9 cellular contexts compared by ENCODE assay signal in the genomic region with DNA sequence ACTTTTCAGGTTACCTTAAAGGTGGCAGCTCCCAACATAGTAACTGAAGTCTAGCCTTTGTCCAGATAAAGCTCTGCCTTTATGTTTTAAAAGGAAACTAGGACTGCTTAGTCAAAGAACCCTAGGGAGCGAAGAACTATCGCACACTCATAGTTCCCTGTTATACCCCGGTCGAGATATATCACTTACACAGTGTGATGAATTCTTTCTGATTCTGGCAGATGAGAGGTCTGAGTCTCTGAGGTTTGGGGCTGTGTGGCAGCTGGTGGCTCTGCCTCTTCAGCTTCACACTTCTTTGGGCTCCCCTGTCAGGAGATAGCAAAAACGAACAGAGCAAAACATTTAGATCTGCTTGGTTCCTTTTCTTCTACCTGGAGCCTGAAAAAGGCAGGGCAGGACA. TPM values are rescaled to one million over a fixed set of nuclear protein-coding genes. Genes with fewer than 3 reads are reported as not detected.
A peak's percentile ranks its signal among the peaks of the same experiment; 100 is the strongest.
DNase-seq lines count a peak whose midpoint lies in the region; ATAC-seq, FAIRE-seq and TF ChIP-seq lines count a peak whose summit lies in the region.
"Had no signal": no experiment of that assay in that cellular context is flagged by ENCODE, and none has a peak within 500 bp of the region (broad histone marks: within the 10 kb centered on the region; RNA-seq: fewer than 3 reads in every experiment).

No MANE protein-coding gene starts in this region.

- no peaks in the 10 kb centered on the region for H3K9me3 Mint-ChIP-seq in IgD-negative memory B cell
- no peaks in the 10 kb centered on the region for H3K9me3 Mint-ChIP-seq in dendritic cell treated with granulocyte-macrophage colony-stimulating factor and Interleukin-4, amounts not matched to agents 40 ng/mL and 50 ng/mL, for 4 days
- H3K9me3 Mint-ChIP-seq in osteocyte (ENCODE audit: unreplicated experiment): no peaks in the 10 kb centered on the region
- no peaks in the 10 kb centered on the region; a peak in 1 of 5 replicates for H3K9me3 Mint-ChIP-seq in H9

- H3K27ac ChIP-seq in A549 (peak overlapping the region; percentile 71 to 86), H9 (ENCODE audit: insufficient read length, low read depth, low read length) (no peak overlapping the region)

- H3K4me3 ChIP-seq in A549: no peak overlapping the region

- no peak overlapping the region for H3K4ac ChIP-seq in H9 (ENCODE audit: low read depth, low read length)

- H3K4me1 ChIP-seq in A549 (peaks cover 44% of the 10 kb centered on the region), H9 (ENCODE audit: insufficient read depth, low read length) (no peaks in the 10 kb centered on the region)

- WGBS in A549 (ENCODE audit: missing lambda C conversion rate): 73% methylated on average over 5 of the region's 5 CpGs
- no CpG with 5 or more reads among the region's 5 CpGs for WGBS in H9 (ENCODE audit: extremely low coverage, insufficient read length, low lambda C conversion rate)

- H3K27me3 Mint-ChIP-seq in IgD-negative memory B cell: no peaks in the 10 kb centered on the region
- no peaks in the 10 kb centered on the region for H3K27me3 Mint-ChIP-seq in dendritic cell treated with granulocyte-macrophage colony-stimulating factor and Interleukin-4, amounts not matched to agents 40 ng/mL and 50 ng/mL, for 4 days
- no peaks in the 10 kb centered on the region for H3K27me3 Mint-ChIP-seq in osteocyte (ENCODE audit: unreplicated experiment)
- H3K27me3 Mint-ChIP-seq in H9 (ENCODE audit: low read depth): no peaks in the 10 kb centered on the region

- H2BK15ac ChIP-seq in H9 (ENCODE audit: low read depth, low read length): no peak overlapping the region

- no peak overlapping the region for H3K56ac ChIP-seq in H9 (ENCODE audit: insufficient read length, low read depth, low read length)

- no peak overlapping the region for H4K5ac ChIP-seq in H9 (ENCODE audit: insufficient read length, low read depth, low read length)

- H3K27me3 ChIP-seq in H9 (ENCODE audit: insufficient read depth, low read length): no peaks in the 10 kb centered on the region

- POLR2A ChIA-PET in A549 (lab: Yijun Ruan, JAX): interaction anchor here (3.5 kb wide), 1 partner anchor 17 kb away, joined by 29 read pairs; a partner anchor contains a TSS

- H3K36me3 Mint-ChIP-seq in IgD-negative memory B cell (no peaks in the 10 kb centered on the region), osteocyte (ENCODE audit: unreplicated experiment) (peaks cover 52% of the 10 kb centered on the region), H9 (ENCODE audit: insufficient read depth in 1 of 3, low read depth in 3 of 3) (peaks cover 52 to 92% (median 85%) of the 10 kb centered on the region in 3 experiments; a peak in 6 of 7 replicates)
- peaks cover 90% of the 10 kb centered on the region for H3K36me3 Mint-ChIP-seq in dendritic cell treated with granulocyte-macrophage colony-stimulating factor and Interleukin-4, amounts not matched to agents 40 ng/mL and 50 ng/mL, for 4 days (ENCODE audit: low read depth)

- TF ChIP-seq EP300 in A549 (IDR thresholded peaks at IDR 0.05): no peak

- H2BK20ac ChIP-seq in H9 (ENCODE audit: low read depth, low read length, poor library complexity, severe bottlenecking): no peak overlapping the region

- H4K91ac ChIP-seq in H9 (ENCODE audit: insufficient read length, low read depth, low read length): no peak overlapping the region

- no peak overlapping the region for H3T11ph ChIP-seq in H9 (ENCODE audit: low read length)

- no peak overlapping the region for H3K14ac ChIP-seq in H9 (ENCODE audit: insufficient read depth, low read length)

- H3K9ac ChIP-seq in H9 (ENCODE audit: extremely low read depth, insufficient read length, low read length): no peak overlapping the region

- TF ChIP-seq CTCF in A549 (IDR thresholded peaks at IDR 0.05) (no peak), osteocyte (IDR thresholded peaks at IDR 0.05) (no peak), H9 (conservative IDR thresholded peaks at IDR 0.05) (no peak)

- H4K8ac ChIP-seq in H9 (replicated peaks; ENCODE audit: insufficient read length, low read depth, low read length): no peak overlapping the region

- H2BK120ac ChIP-seq in H9 (ENCODE audit: low read depth, low read length, poor library complexity, severe bottlenecking): no peak overlapping the region

- no peaks in the 10 kb centered on the region for H3K79me1 ChIP-seq in H9 (ENCODE audit: insufficient read depth, low read depth, low read length, poor library complexity, severe bottlenecking)

- H2AK5ac ChIP-seq in H9 (ENCODE audit: insufficient read length, low read length): no peak overlapping the region

- no peak overlapping the region for H2BK12ac ChIP-seq in H9 (ENCODE audit: insufficient read length, low read depth, low read length)

- CTCF ChIA-PET in A549 (lab: Yijun Ruan, JAX): interaction anchor here (1.1 to 9.2 kb wide), 17 partner anchors 8 to 217 kb away, joined by 3 to 141 read pairs (median 21); a partner anchor contains a TSS

- no peaks in the 10 kb centered on the region for H3K79me2 ChIP-seq in H9 (ENCODE audit: insufficient read depth, low read length)

- TF ChIP-seq POLR2A in A549 (IDR thresholded peaks at IDR 0.05; ENCODE audit: low read length): no peak

- FAIRE-seq in A549 (lab: Jason Lieb, UNC): no peak

- no peak for DNase-seq in A549 (ENCODE audit: low read depth in 1 of 2, low spot score in 1 of 2)
- no peak for DNase-seq in osteocyte (ENCODE audit: extremely low spot score, unreplicated experiment)
- no peak for DNase-seq in H9
- no peak for DNase-seq in NCI-H2029 (lab: John Stamatoyannopoulos, UW)
- no peak for DNase-seq in germinal center (ENCODE audit: low spot score)
- DNase-seq: NCI-H1417 treated with DMSO at 0.1 percent for 48 hours had no signal

- TF ChIP-seq RAD21 in A549 (conservative IDR thresholded peaks at IDR 0.05 in 1 of 2, IDR thresholded peaks at IDR 0.05 in 1 of 2): no peak

- H2BK5ac ChIP-seq in H9 (ENCODE audit: insufficient read length, low read length): no peak overlapping the region

- H3K9me3 ChIP-seq in A549 (no peaks in the 10 kb centered on the region), H9 (ENCODE audit: control insufficient read depth, low read depth, low read length) (no peaks in the 10 kb centered on the region)

- H3K4me3 Mint-ChIP-seq in IgD-negative memory B cell: no peak overlapping the region
- no peak overlapping the region for H3K4me3 Mint-ChIP-seq in dendritic cell treated with granulocyte-macrophage colony-stimulating factor and Interleukin-4, amounts not matched to agents 40 ng/mL and 50 ng/mL, for 4 days
- no peak overlapping the region for H3K4me3 Mint-ChIP-seq in osteocyte (ENCODE audit: unreplicated experiment)
- no peak overlapping the region for H3K4me3 Mint-ChIP-seq in H9

- no peak overlapping the region for H2AFZ ChIP-seq in H9 (ENCODE audit: low read length)

- H3K18ac ChIP-seq in H9 (ENCODE audit: insufficient read length, low read depth, low read length): no peak overlapping the region

- no peaks in the 10 kb centered on the region for H4K20me1 ChIP-seq in H9 (ENCODE audit: control insufficient read depth, insufficient read depth, insufficient read length)

- H3K27ac Mint-ChIP-seq in IgD-negative memory B cell (peak overlapping the region in 2 of 3 donors; percentile 32 to 57), osteocyte (ENCODE audit: unreplicated experiment) (peak overlapping the region; percentile 86), H9 (peak overlapping the region in 1 of 3 experiments; percentile 25; a peak in 1 of 7 replicates)
- H3K27ac Mint-ChIP-seq in dendritic cell treated with granulocyte-macrophage colony-stimulating factor and Interleukin-4, amounts not matched to agents 40 ng/mL and 50 ng/mL, for 4 days: peak overlapping the region; percentile 80

- H3K23me2 ChIP-seq in H9 (ENCODE audit: insufficient read length, low read depth, low read length, poor library complexity, severe bottlenecking): no peaks in the 10 kb centered on the region

- H3K23ac ChIP-seq in H9 (ENCODE audit: insufficient read length, low read depth, low read length): no peak overlapping the region

- intact Hi-C loops in dendritic cell treated with granulocyte-macrophage colony-stimulating factor and Interleukin-4, amounts not matched to agents 40 ng/mL and 50 ng/mL, for 4 days (cut with micrococcal nuclease): loop anchor here (5.0 kb wide), 1 partner anchor 104 kb away; a partner anchor contains a TSS

- H3K4me2 ChIP-seq in A549: peak overlapping the region; percentile 75
- no peak overlapping the region for H3K4me2 ChIP-seq in H9 (ENCODE audit: insufficient read depth, insufficient read length, low read length)

- H3K4me1 Mint-ChIP-seq in IgD-negative memory B cell: no peaks in the 10 kb centered on the region
- peaks cover 56% of the 10 kb centered on the region for H3K4me1 Mint-ChIP-seq in dendritic cell treated with granulocyte-macrophage colony-stimulating factor and Interleukin-4, amounts not matched to agents 40 ng/mL and 50 ng/mL, for 4 days (ENCODE audit: low read depth)
- H3K4me1 Mint-ChIP-seq in osteocyte (ENCODE audit: unreplicated experiment): peaks cover 29% of the 10 kb centered on the region
- peaks cover 2% of the 10 kb centered on the region in 2 experiments for H3K4me1 Mint-ChIP-seq in H9

- ATAC-seq in A549 (0 out of 6 replicates have a peak, but pooled peaks of 1 of the 2 experiments have one; percentile 10), HG02623 (IDR thresholded peaks at IDR 0.05; ENCODE audit: unreplicated experiment) (no peak)

RNA-seq across cellular contexts. Expression of a gene that starts 17.0 kb away (rescaled TPM):
- polyA plus RNA-seq in A549 (2011; rRNA removed) (126 and 140 TPM in 2 replicates), A549 (2017; fragmentation: RNase III; extraction: RNeasy Plus Mini Kit Qiagen cat#74134 plus additional on column Dnase treatment) (144 to 150 TPM (median 147 TPM) in 3 replicates), IgD-negative memory B cell (18.8 TPM)
- 82.3 and 85.6 TPM in 2 replicates for polyA plus RNA-seq in A549 (2012; cell fraction: cytosol; rRNA removed)
- 244 and 317 TPM in 2 replicates for polyA plus RNA-seq in A549 (2012; cell fraction: nucleus; rRNA removed)
- 106 and 121 TPM in 2 replicates for polyA minus RNA-seq in A549 (2011; rRNA and poly(A)+ RNA removed)
- total RNA-seq in osteocyte (219 and 241 TPM in 2 replicates), H9 (2021) (314 and 333 TPM in 2 replicates)

RNA-seq across cellular contexts. Expression of a gene that starts 17.3 kb away (rescaled TPM):
- 82.5 and 107 TPM in 2 replicates for polyA plus RNA-seq in A549 (2011; rRNA removed)
- polyA plus RNA-seq in A549 (2012; cell fraction: cytosol; rRNA removed): 53.1 and 63.1 TPM in 2 replicates
- 21.8 and 29.1 TPM in 2 replicates for polyA plus RNA-seq in A549 (2012; cell fraction: nucleus; rRNA removed)
- polyA plus RNA-seq in A549 (2017; fragmentation: RNase III; extraction: RNeasy Plus Mini Kit Qiagen cat#74134 plus additional on column Dnase treatment): 94.8 to 102 TPM (median 99.2 TPM) in 3 replicates
- 69.8 and 95.8 TPM in 2 replicates for polyA minus RNA-seq in A549 (2011; rRNA and poly(A)+ RNA removed)
- 68.7 TPM for polyA plus RNA-seq in IgD-negative memory B cell
- 51.8 and 61.3 TPM in 2 replicates for total RNA-seq in osteocyte
- 65.1 and 66.9 TPM in 2 replicates for total RNA-seq in H9 (2021)

RNA-seq across cellular contexts. Expression of a gene that starts 20.6 kb away (rescaled TPM):
- polyA plus RNA-seq in A549 (2011; rRNA removed) (4.8 and 4.9 TPM in 2 replicates), A549 (2017; fragmentation: RNase III; extraction: RNeasy Plus Mini Kit Qiagen cat#74134 plus additional on column Dnase treatment) (5.0 to 5.3 TPM (median 5.1 TPM) in 3 replicates), IgD-negative memory B cell (0.09 TPM)
- 13.4 and 15.7 TPM in 2 replicates for polyA plus RNA-seq in A549 (2012; cell fraction: cytosol; rRNA removed)
- 158 and 162 TPM in 2 replicates for polyA plus RNA-seq in A549 (2012; cell fraction: nucleus; rRNA removed)
- polyA minus RNA-seq in A549 (2011; rRNA and poly(A)+ RNA removed): 3.9 and 8.1 TPM in 2 replicates
- total RNA-seq in osteocyte (13.3 and 13.7 TPM in 2 replicates), H9 (2021) (16.7 and 16.9 TPM in 2 replicates)

RNA-seq across cellular contexts. Expression of a gene that starts 26.8 kb away (rescaled TPM):
- 0.03 TPM in 1 of 2 replicates, not detected in the other for polyA plus RNA-seq in A549 (2011; rRNA removed)
- polyA plus RNA-seq in A549 (2012; cell fraction: cytosol; rRNA removed): not detected in 2 replicates
- polyA plus RNA-seq in A549 (2012; cell fraction: nucleus; rRNA removed): not detected in 2 replicates
- polyA plus RNA-seq in A549 (2017; fragmentation: RNase III; extraction: RNeasy Plus Mini Kit Qiagen cat#74134 plus additional on column Dnase treatment): not detected in 3 replicates
- polyA minus RNA-seq in A549 (2011; rRNA and poly(A)+ RNA removed): not detected in 2 replicates
- polyA plus RNA-seq in IgD-negative memory B cell: not detected
- total RNA-seq in osteocyte: not detected in 2 replicates
- total RNA-seq in H9 (2021): not detected in 2 replicates

RNA-seq across cellular contexts. Expression of a gene that starts 36.0 kb away (rescaled TPM):
- polyA plus RNA-seq in A549 (2011; rRNA removed) (not detected in 2 replicates), A549 (2017; fragmentation: RNase III; extraction: RNeasy Plus Mini Kit Qiagen cat#74134 plus additional on column Dnase treatment) (not detected in 3 replicates), IgD-negative memory B cell (not detected)
- not detected in 2 replicates for polyA plus RNA-seq in A549 (2012; cell fraction: cytosol; rRNA removed)
- not detected in 2 replicates for polyA plus RNA-seq in A549 (2012; cell fraction: nucleus; rRNA removed)
- not detected in 2 replicates for polyA minus RNA-seq in A549 (2011; rRNA and poly(A)+ RNA removed)
- total RNA-seq in osteocyte (not detected in 2 replicates), H9 (2021) (not detected in 2 replicates)
